Comparison of ENCODE assay signal across 1 cellular context in the genomic region with DNA sequence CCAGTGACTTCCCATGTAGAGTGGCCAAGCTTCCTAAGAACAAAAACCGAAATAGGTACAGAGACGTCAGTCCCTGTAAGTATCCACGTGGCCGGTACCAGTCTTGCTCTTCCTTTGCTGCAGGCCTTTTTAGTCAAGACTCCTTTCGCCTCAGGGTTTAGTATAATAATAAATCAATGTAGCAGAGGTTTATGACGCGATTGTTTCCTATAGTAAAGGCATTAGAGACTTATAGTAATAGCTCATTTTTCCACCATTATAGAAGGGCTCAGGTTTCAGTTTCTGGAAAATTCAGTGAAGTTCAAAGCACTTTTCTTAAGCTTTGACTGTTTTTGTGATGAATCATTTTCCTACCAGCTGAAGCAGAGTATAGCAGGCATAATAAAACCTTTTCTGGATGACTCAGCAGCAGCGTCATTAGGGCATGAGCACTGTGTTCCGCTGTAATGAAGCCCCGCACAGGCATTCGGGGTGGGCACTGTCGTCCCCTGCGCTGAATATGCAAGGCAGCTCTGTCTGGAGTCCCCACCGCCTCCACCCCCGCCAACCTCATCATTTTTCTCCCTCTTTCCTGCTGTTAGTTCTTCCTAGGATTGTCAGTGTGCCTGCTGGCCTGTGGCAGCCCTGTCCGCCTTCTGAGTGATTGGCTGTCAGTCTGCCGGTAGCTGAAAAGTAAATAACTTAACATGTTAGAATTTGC.
A peak's percentile ranks its signal among the peaks of the same experiment; 100 is the strongest.
TF ChIP-seq lines count a peak whose summit lies in the region.

No MANE protein-coding gene starts in this region.

TF ChIP-seq in K562, 482 proteins besides CTCF, POLR2A, EP300 and RAD21 (continued from another document):
- TF ChIP-seq PCBP2 (IDR thresholded peaks at IDR 0.05; ENCODE audit: low read depth, low read length, poor library complexity, severe bottlenecking) (no peak), ZNF316 (IDR thresholded peaks at IDR 0.05) (peak; percentile 30), ELF4 (CRISPR knock-in tag; IDR thresholded peaks at IDR 0.05) (no peak), NFE2 (IDR thresholded peaks at IDR 0.05; ENCODE audit: low read depth) (peak; percentile 44; the same call in 1 of the 2 replicates)
